In genomic region chr19:51521357-51521756, GRCh38 we compare ENCODE assay signal across 20 cellular contexts.
"Had no signal": no experiment of that assay in that cellular context is flagged by ENCODE, and none has a peak within 500 bp of the region (broad histone marks: within the 10 kb centered on the region; RNA-seq: fewer than 3 reads in every experiment).

No MANE protein-coding gene starts in this region.

- DNase-seq: islet precursor cell; left ventricle myocardium inferior; midbrain; mucosa of descending colon; naive thymus-derived CD4-positive, alpha-beta T cell; ovary; stimulated activated CD4-positive, alpha-beta T cell treated with anti-CD3 and anti-CD28 coated beads, Interleukin-12 subunit alpha, Interleukin-12 subunit beta, amount 100 ng/mL, for 4 hours; stimulated activated CD4-positive, alpha-beta T cell treated with anti-CD3 and anti-CD28 coated beads, Interleukin-15, amount 100 ng/mL, for 24 hours; stimulated activated CD4-positive, alpha-beta T cell treated with anti-CD3 and anti-CD28 coated beads, Interleukin-2, amount 100 ng/mL, for 24 hours; stimulated activated CD4-positive, alpha-beta T cell treated with anti-CD3 and anti-CD28 coated beads, Interleukin-4, amount 100 ng/mL, for 1 hour; stimulated activated naive B cell treated with anti-CD40 and anti-IgM and Interleukin-4, amounts not matched to agents 10 μg/mL and 1 μg/mL and 100 μg/mL, for 72 hours; stimulated activated naive CD8-positive, alpha-beta T cell treated with anti-CD3 and anti-CD28 coated beads, Interleukin-15, Interleukin-2, amounts not matched to agents 100 U/mL and 50 U/mL, for 24 hours; stomach; tibial artery; uterus had no signal

- H3K9me3 ChIP-seq: mucosa of descending colon, ovary, right atrium auricular region, thoracic aorta, uterus had no signal

- H3K36me3 ChIP-seq: left ventricle myocardium inferior, ovary, right atrium auricular region, stomach, suprapubic skin, thoracic aorta, tibial artery, uterus had no signal

- H3K27ac ChIP-seq: hepatocyte, left ventricle myocardium inferior, ovary, right atrium auricular region, skin epidermis, stomach, suprapubic skin, thoracic aorta, tibial artery, uterus had no signal
